Comparison of ENCODE assay signal across 16 cellular contexts in the genomic region with DNA sequence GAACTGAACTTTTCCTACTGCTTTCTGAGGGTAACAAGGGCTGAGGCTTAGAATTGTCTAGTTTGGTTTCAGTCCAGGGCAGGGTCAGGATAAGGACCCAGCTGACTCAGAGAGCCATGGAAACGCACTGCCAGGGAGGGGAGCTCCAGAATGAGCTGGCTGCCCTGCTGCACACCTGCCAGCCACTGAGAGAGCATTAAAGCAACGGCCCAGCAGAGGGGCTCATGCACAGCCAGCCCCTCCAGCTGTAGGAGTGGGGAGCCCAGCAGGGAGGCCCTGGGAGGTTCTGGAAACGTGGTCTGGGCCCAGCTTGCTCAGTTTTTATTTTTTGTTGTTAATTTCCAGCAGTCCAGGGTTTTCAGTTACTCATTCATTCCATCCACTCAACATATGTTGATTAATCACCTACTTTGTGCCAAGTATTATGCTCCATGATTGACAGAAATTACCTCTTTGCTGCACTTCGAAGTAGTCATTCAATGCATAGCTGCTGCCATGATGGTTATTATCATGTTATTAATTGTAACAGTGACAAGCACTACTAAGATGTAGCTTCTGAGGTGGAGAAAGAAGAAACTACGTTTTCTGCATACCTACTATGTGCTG. TPM values are rescaled to one million over a fixed set of nuclear protein-coding genes. Genes with fewer than 3 reads are reported as not detected.
A peak's percentile ranks its signal among the peaks of the same experiment; 100 is the strongest.
DNase-seq lines count a peak whose midpoint lies in the region; ATAC-seq, FAIRE-seq and TF ChIP-seq lines count a peak whose summit lies in the region.
"Had no signal": no experiment of that assay in that cellular context is flagged by ENCODE, and none has a peak within 500 bp of the region (broad histone marks: within the 10 kb centered on the region; RNA-seq: fewer than 3 reads in every experiment).

No MANE protein-coding gene starts in this region.

- no peak for TF ChIP-seq RAD21 in SK-N-SH (IDR thresholded peaks at IDR 0.05; ENCODE audit: low read length)

- ATAC-seq in left ventricle myocardium superior (peak; percentile 45), HG03565 (IDR thresholded peaks at IDR 0.05; ENCODE audit: unreplicated experiment) (no peak), psoas muscle (no peak)
- ATAC-seq: activated CD8-positive, alpha-beta T cell treated with anti-CD3 and anti-CD28 coated beads for 36 hours; GM12878 had no signal

- H4K20me1 ChIP-seq in SK-N-SH (ENCODE audit: insufficient read depth), result no peaks in the 10 kb centered on the region

- H3K4me1 ChIP-seq in SK-N-SH (ENCODE audit: control insufficient read depth in 1 of 2, insufficient read depth in 2 of 2, low read depth in 1 of 2, low read length in 1 of 2), result no peaks in the 10 kb centered on the region
- H3K4me1 ChIP-seq in psoas muscle, result no peaks in the 10 kb centered on the region

- CTCF ChIA-PET in SK-N-SH (lab: Yijun Ruan, JAX), result interaction anchor here (0.8 kb wide), 1 partner anchor 122 kb away, joined by 3 read pairs; no protein-coding TSS in a partner anchor

- H3K27me3 ChIP-seq in SK-N-SH (ENCODE audit: insufficient read depth) (peaks cover 13% of the 10 kb centered on the region; the same call in 1 of the 2 replicates), psoas muscle (ENCODE audit: insufficient read depth in 3 of 3, low read length in 2 of 3) (peaks cover 0 to 12% (median 4%) of the 10 kb centered on the region in 3 donors)

- no peak overlapping the region for H3K4me2 ChIP-seq in SK-N-SH

- TF ChIP-seq EP300 in SK-N-SH (IDR thresholded peaks at IDR 0.05; ENCODE audit: borderline replicate concordance in 1 of 2, low read depth in 1 of 2, low read length in 1 of 2), result no peak

- no peaks in the 10 kb centered on the region for H3K36me3 ChIP-seq in SK-N-SH (replicated peaks in 1 of 2; ENCODE audit: control insufficient read depth in 1 of 2, insufficient read depth in 2 of 2, low read length in 1 of 2)
- H3K36me3 ChIP-seq in psoas muscle (ENCODE audit: insufficient read depth in 1 of 2, low read depth in 1 of 2), result no peaks in the 10 kb centered on the region

- H3K27ac ChIP-seq in SK-N-SH (ENCODE audit: low read depth in 2 of 2, low read length in 1 of 2) (no peak overlapping the region), psoas muscle (no peak overlapping the region)

- intact Hi-C loops in left ventricle myocardium superior (cut with micrococcal nuclease) (no loop called here), lower leg skin (cut with DNase I; ENCODE audit: low total_unique reads) (no loop called here), psoas muscle (cut with DNase I) (no loop called here)

- TF ChIP-seq CTCF in D721Med (IDR thresholded peaks at IDR 0.05; ENCODE audit: insufficient read depth, missing control alignments) (no peak), SK-N-SH (IDR thresholded peaks at IDR 0.05) (no peak), lower leg skin (IDR thresholded peaks at IDR 0.05) (no peak), psoas muscle (IDR thresholded peaks at IDR 0.05) (no peak)

- POLR2A ChIA-PET in SK-N-SH (lab: Yijun Ruan, JAX), result no interaction called here

- no peak for DNase-seq in D721Med (ENCODE audit: insufficient read length, low spot score)
- DNase-seq in HCEC 1CT, result peak; percentile 48
- DNase-seq in SK-N-SH, result no peak
- no peak for DNase-seq in left ventricle myocardium superior
- no peak for DNase-seq in activated gamma-delta T cell treated with Interleukin-2 at 50 U/mL for 16 hours
- DNase-seq in lower leg skin (ENCODE audit: low spot score in 2 of 2), result no peak
- no peak for DNase-seq in psoas muscle
- DNase-seq: activated CD8-positive, alpha-beta T cell treated with anti-CD3 and anti-CD28 coated beads for 36 hours; activated gamma-delta T cell; CD8-positive, alpha-beta memory T cell; islet precursor cell; MM.1S; nephron progenitor cell had no signal

- H2AFZ ChIP-seq in SK-N-SH (ENCODE audit: low read depth), result no peak overlapping the region

- H3K9me2 ChIP-seq in SK-N-SH, result no peaks in the 10 kb centered on the region

- H3K9me3 ChIP-seq in SK-N-SH (no peaks in the 10 kb centered on the region), psoas muscle (no peaks in the 10 kb centered on the region)

- no peak for TF ChIP-seq POLR2A in lower leg skin (IDR thresholded peaks at IDR 0.05)

- no peak overlapping the region for H3K9ac ChIP-seq in SK-N-SH

- H3F3A ChIP-seq in SK-N-SH (replicated peaks; ENCODE audit: insufficient read depth), result no peaks in the 10 kb centered on the region

- no peak overlapping the region for H3K4me3 ChIP-seq in SK-N-SH (ENCODE audit: low read depth in 2 of 2, low read length in 1 of 2)
- H3K4me3 ChIP-seq in lower leg skin (ENCODE audit: low read depth, poor library complexity, severe bottlenecking), result no peak overlapping the region
- no peak overlapping the region for H3K4me3 ChIP-seq in psoas muscle
- H3K4me3 ChIP-seq: GM12878, skin epidermis had no signal

- peak; percentile 32 for FAIRE-seq in D721Med (lab: Jason Lieb, UNC)
- FAIRE-seq: GM12878 had no signal

- no peaks in the 10 kb centered on the region for H3K79me2 ChIP-seq in SK-N-SH (ENCODE audit: insufficient read depth)

- WGBS in SK-N-SH (ENCODE audit: low lambda C conversion rate), result 27% methylated on average over 5 of the region's 5 CpGs
- WGBS in lower leg skin, 2 donors, result 36 to 37% methylated on average over 5 of the region's 5 CpGs
- WGBS in psoas muscle, 3 donors, result 47 to 54% (median 50%) methylated on average over 5 of the region's 5 CpGs

TF ChIP-seq in SK-N-SH, 30 proteins besides CTCF, POLR2A, EP300 and RAD21:
- no peak for TF ChIP-seq TEAD4 (IDR thresholded peaks at IDR 0.05; ENCODE audit: borderline replicate concordance, insufficient read depth)
- TF ChIP-seq NRF1 (IDR thresholded peaks at IDR 0.05; ENCODE audit: low read depth, low read length), result no peak
- TF ChIP-seq, protein P1, sequence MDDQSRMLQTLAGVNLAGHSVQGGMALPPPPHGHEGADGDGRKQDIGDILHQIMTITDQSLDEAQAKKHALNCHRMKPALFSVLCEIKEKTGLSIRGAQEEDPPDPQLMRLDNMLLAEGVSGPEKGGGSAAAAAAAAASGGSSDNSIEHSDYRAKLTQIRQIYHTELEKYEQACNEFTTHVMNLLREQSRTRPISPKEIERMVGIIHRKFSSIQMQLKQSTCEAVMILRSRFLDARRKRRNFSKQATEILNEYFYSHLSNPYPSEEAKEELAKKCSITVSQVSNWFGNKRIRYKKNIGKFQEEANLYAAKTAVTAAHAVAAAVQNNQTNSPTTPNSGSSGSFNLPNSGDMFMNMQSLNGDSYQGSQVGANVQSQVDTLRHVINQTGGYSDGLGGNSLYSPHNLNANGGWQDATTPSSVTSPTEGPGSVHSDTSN (IDR thresholded peaks at IDR 0.05), result peak; percentile 65
- TF ChIP-seq NFIC (IDR thresholded peaks at IDR 0.05; ENCODE audit: borderline replicate concordance), result peak; percentile 34

RNA-seq across cellular contexts. Expression of a gene that starts 11.6 kb away (rescaled TPM):
- 0.02 TPM in 1 of 2 replicates, not detected in the other for polyA plus RNA-seq in SK-N-SH (2012; rRNA removed)
- polyA plus RNA-seq in SK-N-SH (2012; cell fraction: cytosol; rRNA removed), result 0.01 TPM in 1 of 2 replicates, not detected in the other
- polyA plus RNA-seq in SK-N-SH (2012; cell fraction: nucleus; rRNA removed), result 0.01 TPM in 1 of 2 replicates, not detected in the other
- 0.25 TPM for total RNA-seq in left ventricle myocardium superior
- total RNA-seq in lower leg skin, result under 1 TPM in 3 of 4 donors, not detected in 1; 0.19 to 0.32 (median 0.20) TPM
- total RNA-seq in psoas muscle, result not detected
- under 1 TPM in 2 of 3 donors, not detected in 1; 0.01 TPM for polyA plus RNA-seq in psoas muscle
